8 cellular contexts compared by ENCODE assay signal in genomic region chr12:95943231-95943842, GRCh38. TPM values are rescaled to one million over a fixed set of nuclear protein-coding genes. Genes with fewer than 3 reads are reported as not detected.
DNase-seq lines count a peak whose midpoint lies in the region; ATAC-seq and TF ChIP-seq lines count a peak whose summit lies in the region.

Gene AMDHD1, plus strand, starts transcription at chr12:95943331. Its CDS starts 68 bp downstream, at chr12:95943399.

- CTCF ChIA-PET in CD4-positive, alpha-beta memory T cell (lab: Charles Lee; ENCODE audit: partially characterized antibody), result interaction anchor here (0.9 to 4.4 kb wide), 9 partner anchors 10 to 83 kb away, joined by 3 to 34 read pairs (median 5); partner anchors contain the start of gene HAL

- POLR2A ChIA-PET in CD4-positive, alpha-beta memory T cell (lab: Charles Lee; ENCODE audit: partially characterized antibody), result interaction anchor here (0.7 to 3.4 kb wide), 12 partner anchors 9 to 963 kb away, joined by 3 to 21 read pairs (median 6); partner anchors contain the start of genes CDK17, LTA4H, METAP2 and NEDD1

- peaks cover 12% of the 10 kb centered on the region for H3K4me1 ChIP-seq in CD4-positive, alpha-beta memory T cell (ENCODE audit: insufficient read depth, low read length)
- H3K4me1 ChIP-seq in RWPE2 (ENCODE audit: insufficient read depth, poor library complexity, severe bottlenecking) (no peaks in the 10 kb centered on the region), vagina (peaks cover 6% of the 10 kb centered on the region)

- peak within 1 kb of the TSS; percentile 69 to 92 for H3K4me3 ChIP-seq in CD4-positive, alpha-beta memory T cell (ENCODE audit: low read length in 2 of 2)
- H3K4me3 ChIP-seq in RWPE2 (ENCODE audit: severe bottlenecking), result peak within 1 kb of the TSS; percentile 66
- peak within 1 kb of the TSS; percentile 83 to 86 for H3K4me3 ChIP-seq in vagina

- no peaks in the 10 kb centered on the region for H3K27me3 ChIP-seq in CD4-positive, alpha-beta memory T cell (ENCODE audit: insufficient read depth, low read length)
- no peaks in the 10 kb centered on the region for H3K27me3 ChIP-seq in RWPE2 (ENCODE audit: insufficient read depth, poor library complexity, severe bottlenecking)
- no peaks in the 10 kb centered on the region for H3K27me3 ChIP-seq in vagina

- intact Hi-C loops in CD4-positive, alpha-beta memory T cell (cut with micrococcal nuclease), result loop anchor here (1.0 to 2.0 kb wide), 5 partner anchors 25 to 963 kb away; partner anchors contain the start of genes FGD6, LTA4H, NEDD1 and SNRPF
- intact Hi-C loops in Right ventricle myocardium superior (cut with DNase I), result no loop called here
- intact Hi-C loops in posterior cingulate gyrus (cut with DNase I), result no loop called here
- intact Hi-C loops in vagina (cut with DNase I), result no loop called here

- peak within 1 kb of the TSS; percentile 86 to 97 (median 93) for H3K27ac Mint-ChIP-seq in CD4-positive, alpha-beta memory T cell

- H3K4me1 Mint-ChIP-seq in CD4-positive, alpha-beta memory T cell, result peaks cover 5 to 12% (median 7%) of the 10 kb centered on the region in 4 donors

- H3K9me3 ChIP-seq in CD4-positive, alpha-beta memory T cell (ENCODE audit: control insufficient read depth in 1 of 2, low read length in 2 of 2), result no peaks in the 10 kb centered on the region
- H3K9me3 ChIP-seq in RWPE2 (ENCODE audit: severe bottlenecking) (no peaks in the 10 kb centered on the region), vagina (no peaks in the 10 kb centered on the region)

- ATAC-seq in GM19438 (IDR thresholded peaks at IDR 0.05; ENCODE audit: low read depth, unreplicated experiment), result peak; percentile 61
- ATAC-seq in HG03520 (IDR thresholded peaks at IDR 0.05; ENCODE audit: unreplicated experiment), result peak; percentile 52
- peak; percentile 73 for ATAC-seq in RWPE2 (ENCODE audit: low read depth)
- peak; percentile 88 for ATAC-seq in Right ventricle myocardium superior (ENCODE audit: poor library complexity)

- DNase-seq in CD4-positive, alpha-beta memory T cell, result peak; percentile 58 to 70 (median 64)
- DNase-seq in RWPE2 (ENCODE audit: low spot score), result no peak
- peak; percentile 63 for DNase-seq in activated naive CD4-positive, alpha-beta T cell treated with anti-CD3 and anti-CD28 coated beads, Interleukin-2, amount 50 U/mL, for 16 hours
- DNase-seq in Right ventricle myocardium superior, result peak; percentile 74
- DNase-seq in posterior cingulate gyrus, result peak in 9 of 10 donors; percentile 15 to 92 (median 50)
- DNase-seq in vagina (ENCODE audit: extremely low spot score in 2 of 2), result no peak

- peak within 1 kb of the TSS; percentile 92 to 97 (median 95) for H3K4me3 Mint-ChIP-seq in CD4-positive, alpha-beta memory T cell

- no peaks in the 10 kb centered on the region for H3K27me3 Mint-ChIP-seq in CD4-positive, alpha-beta memory T cell

- H3K36me3 Mint-ChIP-seq in CD4-positive, alpha-beta memory T cell, result peaks cover 0 to 5% of the 10 kb centered on the region in 2 donors

- H3K27ac ChIP-seq in CD4-positive, alpha-beta memory T cell (ENCODE audit: low read depth, low read length), result peak within 1 kb of the TSS; percentile 70
- H3K27ac ChIP-seq in RWPE2 (ENCODE audit: poor library complexity, severe bottlenecking) (peak within 1 kb of the TSS; percentile 50), vagina (peak within 1 kb of the TSS; percentile 84)

- no peaks in the 10 kb centered on the region for H3K9me3 Mint-ChIP-seq in CD4-positive, alpha-beta memory T cell

- no peaks in the 10 kb centered on the region for H3K36me3 ChIP-seq in CD4-positive, alpha-beta memory T cell (ENCODE audit: insufficient read depth, low read length)
- no peaks in the 10 kb centered on the region for H3K36me3 ChIP-seq in RWPE2 (ENCODE audit: low read depth)
- H3K36me3 ChIP-seq in vagina, result no peaks in the 10 kb centered on the region

- no peak for TF ChIP-seq POLR2A in vagina (IDR thresholded peaks at IDR 0.05)

- TF ChIP-seq CTCF in RWPE2 (IDR thresholded peaks at IDR 0.05; ENCODE audit: poor library complexity, severe bottlenecking), result peak; percentile 21
- TF ChIP-seq CTCF in vagina (IDR thresholded peaks at IDR 0.05), result peak in 1 of 3 experiments; percentile 28

RNA-seq across cellular contexts. Expression of gene AMDHD1, which starts in this region (rescaled TPM):
- total RNA-seq in CD4-positive, alpha-beta memory T cell, result 1 to 10 TPM; 1.8 to 2.3 TPM
- polyA plus RNA-seq in CD4-positive, alpha-beta memory T cell, result under 1 TPM in 1 of 2 donors, not detected in 1; 0.29 TPM
- total RNA-seq in Right ventricle myocardium superior, result 1.0 TPM
- total RNA-seq in vagina, result 0.49 TPM

Comparison
In these comparisons a context has a peak if more than half of its experiments do, and no peak if none do; other contexts are left out.
1. DNase-seq: peak in CD4-positive, alpha-beta memory T cell (5 of 5), activated naive CD4-positive, alpha-beta T cell treated with anti-CD3 and anti-CD28 coated beads, Interleukin-2, amount 50 U/mL, for 16 hours (single experiment), Right ventricle myocardium superior (single experiment) and posterior cingulate gyrus (9 of 10); none in RWPE2 (single experiment) and vagina (0 of 2).
2. Peak in every context shown above with its lines, with median percentiles within 50 percentile points of each other: H3K27ac ChIP-seq, H3K4me3 ChIP-seq and ATAC-seq.